19 cellular contexts compared by ENCODE assay signal in genomic region chr1:63262148-63262770, GRCh38.
"Had no signal": no experiment of that assay in that cellular context is flagged by ENCODE, and none has a peak within 500 bp of the region (broad histone marks: within the 10 kb centered on the region; RNA-seq: fewer than 3 reads in every experiment).

No MANE protein-coding gene starts in this region.

- H3K27ac Mint-ChIP-seq: dendritic cell treated with granulocyte-macrophage colony-stimulating factor and Interleukin-4, amounts not matched to agents 40 ng/mL and 50 ng/mL, for 4 days; immature natural killer cell; memory B cell; naive thymus-derived CD4-positive, alpha-beta T cell; nephron progenitor cell; type B pancreatic cell had no signal

- H3K27ac ChIP-seq: gastroesophageal sphincter, left ventricle myocardium inferior, lower lobe of right lung, parathyroid adenoma, prostate gland, right lobe of liver, skin epidermis, uterus had no signal

- H3K27me3 ChIP-seq: right lobe of liver, uterus had no signal

- ATAC-seq: gastroesophageal sphincter; naive thymus-derived CD4-positive, alpha-beta T cell had no signal

- H3K9me3 Mint-ChIP-seq: dendritic cell treated with granulocyte-macrophage colony-stimulating factor and Interleukin-4, amounts not matched to agents 40 ng/mL and 50 ng/mL, for 4 days; memory B cell; nephron progenitor cell; type B pancreatic cell had no signal

- DNase-seq: cerebellar nuclear complex; immature natural killer cell; left ventricle myocardium inferior; lower lobe of right lung; naive thymus-derived CD4-positive, alpha-beta T cell; nephron progenitor cell; retina; right lobe of liver; stimulated activated CD4-positive, alpha-beta T cell treated with anti-CD3 and anti-CD28 coated beads, Interleukin-2, amount 100 ng/mL, for 24 hours; stimulated activated CD4-positive, alpha-beta T cell treated with anti-CD3 and anti-CD28 coated beads, Interleukin-4, amount 100 ng/mL, for 4 hours; stimulated activated naive CD4-positive, alpha-beta T cell; uterus had no signal

- H3K36me3 ChIP-seq: gastroesophageal sphincter, left ventricle myocardium inferior, lower lobe of right lung, prostate gland, right lobe of liver, uterus had no signal

- H3K4me1 Mint-ChIP-seq: immature natural killer cell; memory B cell; naive thymus-derived CD4-positive, alpha-beta T cell; nephron progenitor cell had no signal

- H3K9me3 ChIP-seq: gastroesophageal sphincter, left ventricle myocardium inferior, lower lobe of right lung, prostate gland, right lobe of liver, uterus had no signal

- H3K36me3 Mint-ChIP-seq: immature natural killer cell; memory B cell; naive thymus-derived CD4-positive, alpha-beta T cell; type B pancreatic cell had no signal

- H3K4me3 Mint-ChIP-seq: dendritic cell treated with granulocyte-macrophage colony-stimulating factor and Interleukin-4, amounts not matched to agents 40 ng/mL and 50 ng/mL, for 4 days; immature natural killer cell; memory B cell; naive thymus-derived CD4-positive, alpha-beta T cell; nephron progenitor cell; type B pancreatic cell had no signal

- H3K4me1 ChIP-seq: gastroesophageal sphincter, left ventricle myocardium inferior, lower lobe of right lung, parathyroid adenoma, prostate gland, uterus had no signal

- H3K4me3 ChIP-seq: gastroesophageal sphincter, left ventricle myocardium inferior, lower lobe of right lung, prostate gland, right lobe of liver, skin epidermis, uterus had no signal
